ENCODE assay signal across 1 cellular context in the genomic region with DNA sequence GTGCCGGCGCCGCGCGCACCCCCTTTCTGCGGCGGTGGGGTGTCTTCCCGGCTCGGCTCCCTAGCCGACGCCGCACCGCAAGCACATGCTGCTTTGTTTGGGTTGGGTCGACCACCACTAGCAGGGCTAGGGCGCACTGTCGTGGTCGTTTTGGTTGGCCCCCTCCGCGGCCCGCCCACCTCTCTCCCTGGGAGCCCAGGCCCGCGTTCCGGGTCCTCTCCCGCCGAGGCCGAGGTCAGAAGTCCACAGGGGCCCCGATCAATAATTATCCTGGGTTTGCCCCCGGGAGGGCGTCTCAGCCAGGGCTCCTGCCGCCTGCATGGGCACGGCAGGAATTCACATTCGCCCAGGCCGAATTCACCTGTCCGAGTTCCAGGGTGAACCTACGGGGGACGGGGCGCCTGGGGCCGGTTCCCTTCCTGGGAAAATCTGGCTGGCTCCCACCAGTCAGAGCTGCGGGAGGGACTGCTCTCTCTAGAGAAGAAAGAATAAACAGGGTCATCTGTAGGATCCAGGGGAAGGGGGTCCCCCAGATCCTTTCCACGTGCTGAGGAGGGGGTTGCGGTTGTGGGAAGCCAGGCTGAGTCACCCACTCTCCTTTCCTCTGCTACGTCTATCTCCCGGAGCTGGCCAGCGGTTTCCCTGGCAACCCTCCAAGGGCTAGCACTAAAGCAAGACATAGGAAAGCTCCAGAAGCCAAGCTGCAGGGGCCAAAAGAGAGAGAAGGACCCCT.
TF ChIP-seq lines count a peak whose summit lies in the region.

No MANE protein-coding gene starts in this region.

TF ChIP-seq in HEK293, 187 proteins besides CTCF, POLR2A, EP300 and RAD21 (continued from another document and continues in another):
- TF ChIP-seq ZNF274 (IDR thresholded peaks at IDR 0.05; ENCODE audit: low read length) (no peak), ZNF274 (tag by site-specific recombination; IDR thresholded peaks at IDR 0.05; ENCODE audit: borderline replicate concordance) (no peak), ZNF335 (tag by site-specific recombination; conservative IDR thresholded peaks at IDR 0.05) (peak; percentile 97), ZNF610 (tag by site-specific recombination; IDR thresholded peaks at IDR 0.05; ENCODE audit: borderline replicate concordance) (no peak), YY2 (tag by site-specific recombination; IDR thresholded peaks at IDR 0.05) (no peak), ZFP3 (tag by site-specific recombination; IDR thresholded peaks at IDR 0.05; ENCODE audit: low read depth) (no peak), ZNF211 (tag by site-specific recombination; IDR thresholded peaks at IDR 0.05; ENCODE audit: low read depth) (no peak), ZNF530 (tag by site-specific recombination; IDR thresholded peaks at IDR 0.05; ENCODE audit: low read depth) (no peak), ZBTB20 (tag by site-specific recombination; IDR thresholded peaks at IDR 0.05) (peak; percentile 74; the same call in 1 of the 2 replicates), SCRT2 (tag by site-specific recombination; IDR thresholded peaks at IDR 0.05) (no peak), ZNF473 (tag by site-specific recombination; IDR thresholded peaks at IDR 0.05) (no peak), ZNF132 (tag by site-specific recombination; IDR thresholded peaks at IDR 0.05; ENCODE audit: borderline replicate concordance) (no peak), KLF1 (tag by site-specific recombination; IDR thresholded peaks at IDR 0.05) (no peak), ZNF223 (tag by site-specific recombination; IDR thresholded peaks at IDR 0.05) (0 out of 2 replicates have a peak, but pooled peaks have one; percentile 13), MZF1 (tag by site-specific recombination; IDR thresholded peaks at IDR 0.05; ENCODE audit: borderline replicate concordance) (no peak), MEIS1 (CRISPR knock-in tag; IDR thresholded peaks at IDR 0.05; ENCODE audit: borderline replicate concordance) (no peak), ZNF776 (tag by site-specific recombination; IDR thresholded peaks at IDR 0.05; ENCODE audit: borderline replicate concordance) (no peak), ZNF558 (tag by site-specific recombination; IDR thresholded peaks at IDR 0.05) (no peak), HOXA7 (CRISPR knock-in tag; IDR thresholded peaks at IDR 0.05; ENCODE audit: borderline replicate concordance) (no peak), IKZF3 (tag by site-specific recombination; IDR thresholded peaks at IDR 0.05) (peak; percentile 6; the same call in 1 of the 2 replicates), ZNF350 (tag by site-specific recombination; IDR thresholded peaks at IDR 0.05) (no peak), BCL11A (tag by site-specific recombination; IDR thresholded peaks at IDR 0.05; ENCODE audit: low read depth) (no peak), ZNF626 (tag by site-specific recombination; IDR thresholded peaks at IDR 0.05) (no peak), KLF10 (tag by site-specific recombination; IDR thresholded peaks at IDR 0.05) (no peak), ZNF701 (tag by site-specific recombination; IDR thresholded peaks at IDR 0.05) (no peak), SALL2 (tag by site-specific recombination; IDR thresholded peaks at IDR 0.05; ENCODE audit: borderline replicate concordance) (no peak), ZFP69B (tag by site-specific recombination; IDR thresholded peaks at IDR 0.05) (no peak; the same call in 1 of the 2 replicates)
- TF ChIP-seq, protein P1, sequence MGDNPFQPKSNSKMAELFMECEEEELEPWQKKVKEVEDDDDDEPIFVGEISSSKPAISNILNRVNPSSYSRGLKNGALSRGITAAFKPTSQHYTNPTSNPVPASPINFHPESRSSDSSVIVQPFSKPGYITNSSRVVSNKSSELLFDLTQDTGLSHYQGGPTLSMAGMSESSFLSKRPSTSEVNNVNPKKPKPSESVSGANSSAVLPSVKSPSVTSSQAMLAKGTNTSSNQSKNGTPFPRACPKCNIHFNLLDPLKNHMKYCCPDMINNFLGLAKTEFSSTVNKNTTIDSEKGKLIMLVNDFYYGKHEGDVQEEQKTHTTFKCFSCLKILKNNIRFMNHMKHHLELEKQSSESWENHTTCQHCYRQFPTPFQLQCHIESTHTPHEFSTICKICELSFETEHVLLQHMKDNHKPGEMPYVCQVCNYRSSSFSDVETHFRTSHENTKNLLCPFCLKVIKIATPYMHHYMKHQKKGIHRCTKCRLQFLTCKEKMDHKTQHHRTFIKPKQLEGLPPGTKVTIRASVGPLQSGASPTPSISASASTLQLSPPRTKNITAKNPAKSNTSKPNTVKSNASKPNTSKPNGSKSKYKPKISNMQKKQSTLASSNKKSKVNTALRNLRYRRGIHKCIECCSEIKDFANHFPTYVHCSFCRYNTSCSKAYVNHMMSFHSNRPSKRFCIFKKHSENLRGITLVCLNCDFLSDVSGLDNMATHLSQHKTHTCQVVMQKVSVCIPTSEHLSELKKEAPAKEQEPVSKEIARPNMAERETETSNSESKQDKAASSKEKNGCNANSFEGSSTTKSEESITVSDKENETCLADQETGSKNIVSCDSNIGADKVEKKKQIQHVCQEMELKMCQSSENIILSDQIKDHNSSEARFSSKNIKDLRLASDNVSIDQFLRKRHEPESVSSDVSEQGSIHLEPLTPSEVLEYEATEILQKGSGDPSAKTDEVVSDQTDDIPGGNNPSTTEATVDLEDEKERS (tag by site-specific recombination; IDR thresholded peaks at IDR 0.05), result no peak
- TF ChIP-seq, protein P2, sequence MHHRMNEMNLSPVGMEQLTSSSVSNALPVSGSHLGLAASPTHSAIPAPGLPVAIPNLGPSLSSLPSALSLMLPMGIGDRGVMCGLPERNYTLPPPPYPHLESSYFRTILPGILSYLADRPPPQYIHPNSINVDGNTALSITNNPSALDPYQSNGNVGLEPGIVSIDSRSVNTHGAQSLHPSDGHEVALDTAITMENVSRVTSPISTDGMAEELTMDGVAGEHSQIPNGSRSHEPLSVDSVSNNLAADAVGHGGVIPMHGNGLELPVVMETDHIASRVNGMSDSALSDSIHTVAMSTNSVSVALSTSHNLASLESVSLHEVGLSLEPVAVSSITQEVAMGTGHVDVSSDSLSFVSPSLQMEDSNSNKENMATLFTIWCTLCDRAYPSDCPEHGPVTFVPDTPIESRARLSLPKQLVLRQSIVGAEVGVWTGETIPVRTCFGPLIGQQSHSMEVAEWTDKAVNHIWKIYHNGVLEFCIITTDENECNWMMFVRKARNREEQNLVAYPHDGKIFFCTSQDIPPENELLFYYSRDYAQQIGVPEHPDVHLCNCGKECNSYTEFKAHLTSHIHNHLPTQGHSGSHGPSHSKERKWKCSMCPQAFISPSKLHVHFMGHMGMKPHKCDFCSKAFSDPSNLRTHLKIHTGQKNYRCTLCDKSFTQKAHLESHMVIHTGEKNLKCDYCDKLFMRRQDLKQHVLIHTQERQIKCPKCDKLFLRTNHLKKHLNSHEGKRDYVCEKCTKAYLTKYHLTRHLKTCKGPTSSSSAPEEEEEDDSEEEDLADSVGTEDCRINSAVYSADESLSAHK (tag by site-specific recombination; IDR thresholded peaks at IDR 0.05), result no peak
- TF ChIP-seq, protein P3, sequence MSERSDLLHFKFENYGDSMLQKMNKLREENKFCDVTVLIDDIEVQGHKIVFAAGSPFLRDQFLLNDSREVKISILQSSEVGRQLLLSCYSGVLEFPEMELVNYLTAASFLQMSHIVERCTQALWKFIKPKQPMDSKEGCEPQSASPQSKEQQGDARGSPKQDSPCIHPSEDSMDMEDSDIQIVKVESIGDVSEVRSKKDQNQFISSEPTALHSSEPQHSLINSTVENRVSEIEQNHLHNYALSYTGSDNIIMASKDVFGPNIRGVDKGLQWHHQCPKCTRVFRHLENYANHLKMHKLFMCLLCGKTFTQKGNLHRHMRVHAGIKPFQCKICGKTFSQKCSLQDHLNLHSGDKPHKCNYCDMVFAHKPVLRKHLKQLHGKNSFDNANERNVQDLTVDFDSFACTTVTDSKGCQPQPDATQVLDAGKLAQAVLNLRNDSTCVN (tag by site-specific recombination; optimal IDR thresholded peaks at IDR 0.05), result peak; percentile 56
- TF ChIP-seq, protein P4, sequence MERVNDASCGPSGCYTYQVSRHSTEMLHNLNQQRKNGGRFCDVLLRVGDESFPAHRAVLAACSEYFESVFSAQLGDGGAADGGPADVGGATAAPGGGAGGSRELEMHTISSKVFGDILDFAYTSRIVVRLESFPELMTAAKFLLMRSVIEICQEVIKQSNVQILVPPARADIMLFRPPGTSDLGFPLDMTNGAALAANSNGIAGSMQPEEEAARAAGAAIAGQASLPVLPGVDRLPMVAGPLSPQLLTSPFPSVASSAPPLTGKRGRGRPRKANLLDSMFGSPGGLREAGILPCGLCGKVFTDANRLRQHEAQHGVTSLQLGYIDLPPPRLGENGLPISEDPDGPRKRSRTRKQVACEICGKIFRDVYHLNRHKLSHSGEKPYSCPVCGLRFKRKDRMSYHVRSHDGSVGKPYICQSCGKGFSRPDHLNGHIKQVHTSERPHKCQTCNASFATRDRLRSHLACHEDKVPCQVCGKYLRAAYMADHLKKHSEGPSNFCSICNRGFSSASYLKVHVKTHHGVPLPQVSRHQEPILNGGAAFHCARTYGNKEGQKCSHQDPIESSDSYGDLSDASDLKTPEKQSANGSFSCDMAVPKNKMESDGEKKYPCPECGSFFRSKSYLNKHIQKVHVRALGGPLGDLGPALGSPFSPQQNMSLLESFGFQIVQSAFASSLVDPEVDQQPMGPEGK (tag by site-specific recombination; IDR thresholded peaks at IDR 0.05), result peak; percentile 60
- TF ChIP-seq, protein P5, sequence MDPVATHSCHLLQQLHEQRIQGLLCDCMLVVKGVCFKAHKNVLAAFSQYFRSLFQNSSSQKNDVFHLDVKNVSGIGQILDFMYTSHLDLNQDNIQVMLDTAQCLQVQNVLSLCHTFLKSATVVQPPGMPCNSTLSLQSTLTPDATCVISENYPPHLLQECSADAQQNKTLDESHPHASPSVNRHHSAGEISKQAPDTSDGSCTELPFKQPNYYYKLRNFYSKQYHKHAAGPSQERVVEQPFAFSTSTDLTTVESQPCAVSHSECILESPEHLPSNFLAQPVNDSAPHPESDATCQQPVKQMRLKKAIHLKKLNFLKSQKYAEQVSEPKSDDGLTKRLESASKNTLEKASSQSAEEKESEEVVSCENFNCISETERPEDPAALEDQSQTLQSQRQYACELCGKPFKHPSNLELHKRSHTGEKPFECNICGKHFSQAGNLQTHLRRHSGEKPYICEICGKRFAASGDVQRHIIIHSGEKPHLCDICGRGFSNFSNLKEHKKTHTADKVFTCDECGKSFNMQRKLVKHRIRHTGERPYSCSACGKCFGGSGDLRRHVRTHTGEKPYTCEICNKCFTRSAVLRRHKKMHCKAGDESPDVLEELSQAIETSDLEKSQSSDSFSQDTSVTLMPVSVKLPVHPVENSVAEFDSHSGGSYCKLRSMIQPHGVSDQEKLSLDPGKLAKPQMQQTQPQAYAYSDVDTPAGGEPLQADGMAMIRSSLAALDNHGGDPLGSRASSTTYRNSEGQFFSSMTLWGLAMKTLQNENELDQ (tag by site-specific recombination; IDR thresholded peaks at IDR 0.05; ENCODE audit: low read depth), result no peak
- TF ChIP-seq, protein P6, sequence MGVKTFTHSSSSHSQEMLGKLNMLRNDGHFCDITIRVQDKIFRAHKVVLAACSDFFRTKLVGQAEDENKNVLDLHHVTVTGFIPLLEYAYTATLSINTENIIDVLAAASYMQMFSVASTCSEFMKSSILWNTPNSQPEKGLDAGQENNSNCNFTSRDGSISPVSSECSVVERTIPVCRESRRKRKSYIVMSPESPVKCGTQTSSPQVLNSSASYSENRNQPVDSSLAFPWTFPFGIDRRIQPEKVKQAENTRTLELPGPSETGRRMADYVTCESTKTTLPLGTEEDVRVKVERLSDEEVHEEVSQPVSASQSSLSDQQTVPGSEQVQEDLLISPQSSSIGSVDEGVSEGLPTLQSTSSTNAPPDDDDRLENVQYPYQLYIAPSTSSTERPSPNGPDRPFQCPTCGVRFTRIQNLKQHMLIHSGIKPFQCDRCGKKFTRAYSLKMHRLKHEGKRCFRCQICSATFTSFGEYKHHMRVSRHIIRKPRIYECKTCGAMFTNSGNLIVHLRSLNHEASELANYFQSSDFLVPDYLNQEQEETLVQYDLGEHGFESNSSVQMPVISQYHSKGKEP (tag by site-specific recombination; IDR thresholded peaks at IDR 0.05), result no peak
- TF ChIP-seq, protein P7, sequence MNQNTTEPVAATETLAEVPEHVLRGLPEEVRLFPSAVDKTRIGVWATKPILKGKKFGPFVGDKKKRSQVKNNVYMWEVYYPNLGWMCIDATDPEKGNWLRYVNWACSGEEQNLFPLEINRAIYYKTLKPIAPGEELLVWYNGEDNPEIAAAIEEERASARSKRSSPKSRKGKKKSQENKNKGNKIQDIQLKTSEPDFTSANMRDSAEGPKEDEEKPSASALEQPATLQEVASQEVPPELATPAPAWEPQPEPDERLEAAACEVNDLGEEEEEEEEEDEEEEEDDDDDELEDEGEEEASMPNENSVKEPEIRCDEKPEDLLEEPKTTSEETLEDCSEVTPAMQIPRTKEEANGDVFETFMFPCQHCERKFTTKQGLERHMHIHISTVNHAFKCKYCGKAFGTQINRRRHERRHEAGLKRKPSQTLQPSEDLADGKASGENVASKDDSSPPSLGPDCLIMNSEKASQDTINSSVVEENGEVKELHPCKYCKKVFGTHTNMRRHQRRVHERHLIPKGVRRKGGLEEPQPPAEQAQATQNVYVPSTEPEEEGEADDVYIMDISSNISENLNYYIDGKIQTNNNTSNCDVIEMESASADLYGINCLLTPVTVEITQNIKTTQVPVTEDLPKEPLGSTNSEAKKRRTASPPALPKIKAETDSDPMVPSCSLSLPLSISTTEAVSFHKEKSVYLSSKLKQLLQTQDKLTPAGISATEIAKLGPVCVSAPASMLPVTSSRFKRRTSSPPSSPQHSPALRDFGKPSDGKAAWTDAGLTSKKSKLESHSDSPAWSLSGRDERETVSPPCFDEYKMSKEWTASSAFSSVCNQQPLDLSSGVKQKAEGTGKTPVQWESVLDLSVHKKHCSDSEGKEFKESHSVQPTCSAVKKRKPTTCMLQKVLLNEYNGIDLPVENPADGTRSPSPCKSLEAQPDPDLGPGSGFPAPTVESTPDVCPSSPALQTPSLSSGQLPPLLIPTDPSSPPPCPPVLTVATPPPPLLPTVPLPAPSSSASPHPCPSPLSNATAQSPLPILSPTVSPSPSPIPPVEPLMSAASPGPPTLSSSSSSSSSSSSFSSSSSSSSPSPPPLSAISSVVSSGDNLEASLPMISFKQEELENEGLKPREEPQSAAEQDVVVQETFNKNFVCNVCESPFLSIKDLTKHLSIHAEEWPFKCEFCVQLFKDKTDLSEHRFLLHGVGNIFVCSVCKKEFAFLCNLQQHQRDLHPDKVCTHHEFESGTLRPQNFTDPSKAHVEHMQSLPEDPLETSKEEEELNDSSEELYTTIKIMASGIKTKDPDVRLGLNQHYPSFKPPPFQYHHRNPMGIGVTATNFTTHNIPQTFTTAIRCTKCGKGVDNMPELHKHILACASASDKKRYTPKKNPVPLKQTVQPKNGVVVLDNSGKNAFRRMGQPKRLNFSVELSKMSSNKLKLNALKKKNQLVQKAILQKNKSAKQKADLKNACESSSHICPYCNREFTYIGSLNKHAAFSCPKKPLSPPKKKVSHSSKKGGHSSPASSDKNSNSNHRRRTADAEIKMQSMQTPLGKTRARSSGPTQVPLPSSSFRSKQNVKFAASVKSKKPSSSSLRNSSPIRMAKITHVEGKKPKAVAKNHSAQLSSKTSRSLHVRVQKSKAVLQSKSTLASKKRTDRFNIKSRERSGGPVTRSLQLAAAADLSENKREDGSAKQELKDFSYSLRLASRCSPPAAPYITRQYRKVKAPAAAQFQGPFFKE (tag by site-specific recombination; IDR thresholded peaks at IDR 0.05; ENCODE audit: borderline replicate concordance), result no peak
- TF ChIP-seq, protein P8, sequence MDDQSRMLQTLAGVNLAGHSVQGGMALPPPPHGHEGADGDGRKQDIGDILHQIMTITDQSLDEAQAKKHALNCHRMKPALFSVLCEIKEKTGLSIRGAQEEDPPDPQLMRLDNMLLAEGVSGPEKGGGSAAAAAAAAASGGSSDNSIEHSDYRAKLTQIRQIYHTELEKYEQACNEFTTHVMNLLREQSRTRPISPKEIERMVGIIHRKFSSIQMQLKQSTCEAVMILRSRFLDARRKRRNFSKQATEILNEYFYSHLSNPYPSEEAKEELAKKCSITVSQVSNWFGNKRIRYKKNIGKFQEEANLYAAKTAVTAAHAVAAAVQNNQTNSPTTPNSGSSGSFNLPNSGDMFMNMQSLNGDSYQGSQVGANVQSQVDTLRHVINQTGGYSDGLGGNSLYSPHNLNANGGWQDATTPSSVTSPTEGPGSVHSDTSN (CRISPR knock-in tag; IDR thresholded peaks at IDR 0.05), result no peak
